ENCODE assay signal across 1 cellular context in the genomic region with DNA sequence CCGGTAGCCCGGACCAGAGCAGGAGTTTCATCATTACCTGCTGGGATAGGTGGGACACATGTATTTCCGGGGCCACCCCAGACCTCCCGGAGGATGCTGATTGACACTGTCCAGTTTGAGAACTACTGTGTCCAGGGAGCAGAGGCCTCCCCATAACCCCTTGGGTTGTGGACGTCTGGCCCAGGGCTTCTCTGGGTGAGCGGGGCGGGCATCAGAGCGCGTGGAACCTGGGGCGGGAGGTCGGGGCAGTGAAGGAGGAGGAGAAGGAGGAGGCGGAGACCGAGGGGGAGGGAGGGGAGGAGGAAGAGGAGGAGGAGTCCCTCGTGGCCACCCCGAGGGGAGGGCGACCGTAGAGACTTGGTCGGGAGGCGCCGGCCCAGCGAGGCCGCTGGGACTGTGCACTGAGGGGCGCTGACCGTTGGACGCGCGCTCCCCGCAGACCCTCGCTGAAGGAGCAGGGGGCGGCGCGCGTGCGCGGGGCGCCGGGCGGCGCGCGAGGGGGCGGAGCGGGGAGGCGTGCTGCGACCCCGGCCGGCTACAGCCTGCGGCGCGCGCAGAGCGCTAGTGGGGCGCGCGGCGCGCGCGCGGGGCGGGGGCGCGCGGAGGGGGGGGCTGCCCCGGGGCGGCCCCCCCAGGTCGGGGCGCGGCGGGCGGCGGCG.
A peak's percentile ranks its signal among the peaks of the same experiment; 100 is the strongest.
TF ChIP-seq lines count a peak whose summit lies in the region.

Gene GRK3 (plus strand): TSS at position 356 of the 659 bp plus-strand sequence. CDS start 366 bp downstream, outside the sequence.

TF ChIP-seq in K562, 482 proteins besides CTCF, POLR2A, EP300 and RAD21 (continued from another document and continues in another):
- TF ChIP-seq, protein P1, sequence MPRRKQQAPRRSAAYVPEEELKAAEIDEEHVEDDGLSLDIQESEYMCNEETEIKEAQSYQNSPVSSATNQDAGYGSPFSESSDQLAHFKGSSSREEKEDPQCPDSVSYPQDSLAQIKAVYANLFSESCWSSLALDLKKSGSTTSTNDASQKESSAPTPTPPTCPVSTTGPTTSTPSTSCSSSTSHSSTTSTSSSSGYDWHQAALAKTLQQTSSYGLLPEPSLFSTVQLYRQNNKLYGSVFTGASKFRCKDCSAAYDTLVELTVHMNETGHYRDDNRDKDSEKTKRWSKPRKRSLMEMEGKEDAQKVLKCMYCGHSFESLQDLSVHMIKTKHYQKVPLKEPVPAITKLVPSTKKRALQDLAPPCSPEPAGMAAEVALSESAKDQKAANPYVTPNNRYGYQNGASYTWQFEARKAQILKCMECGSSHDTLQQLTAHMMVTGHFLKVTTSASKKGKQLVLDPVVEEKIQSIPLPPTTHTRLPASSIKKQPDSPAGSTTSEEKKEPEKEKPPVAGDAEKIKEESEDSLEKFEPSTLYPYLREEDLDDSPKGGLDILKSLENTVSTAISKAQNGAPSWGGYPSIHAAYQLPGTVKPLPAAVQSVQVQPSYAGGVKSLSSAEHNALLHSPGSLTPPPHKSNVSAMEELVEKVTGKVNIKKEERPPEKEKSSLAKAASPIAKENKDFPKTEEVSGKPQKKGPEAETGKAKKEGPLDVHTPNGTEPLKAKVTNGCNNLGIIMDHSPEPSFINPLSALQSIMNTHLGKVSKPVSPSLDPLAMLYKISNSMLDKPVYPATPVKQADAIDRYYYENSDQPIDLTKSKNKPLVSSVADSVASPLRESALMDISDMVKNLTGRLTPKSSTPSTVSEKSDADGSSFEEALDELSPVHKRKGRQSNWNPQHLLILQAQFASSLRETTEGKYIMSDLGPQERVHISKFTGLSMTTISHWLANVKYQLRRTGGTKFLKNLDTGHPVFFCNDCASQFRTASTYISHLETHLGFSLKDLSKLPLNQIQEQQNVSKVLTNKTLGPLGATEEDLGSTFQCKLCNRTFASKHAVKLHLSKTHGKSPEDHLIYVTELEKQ (CRISPR knock-in tag; IDR thresholded peaks at IDR 0.05) = no peak
- TF ChIP-seq, protein P2, sequence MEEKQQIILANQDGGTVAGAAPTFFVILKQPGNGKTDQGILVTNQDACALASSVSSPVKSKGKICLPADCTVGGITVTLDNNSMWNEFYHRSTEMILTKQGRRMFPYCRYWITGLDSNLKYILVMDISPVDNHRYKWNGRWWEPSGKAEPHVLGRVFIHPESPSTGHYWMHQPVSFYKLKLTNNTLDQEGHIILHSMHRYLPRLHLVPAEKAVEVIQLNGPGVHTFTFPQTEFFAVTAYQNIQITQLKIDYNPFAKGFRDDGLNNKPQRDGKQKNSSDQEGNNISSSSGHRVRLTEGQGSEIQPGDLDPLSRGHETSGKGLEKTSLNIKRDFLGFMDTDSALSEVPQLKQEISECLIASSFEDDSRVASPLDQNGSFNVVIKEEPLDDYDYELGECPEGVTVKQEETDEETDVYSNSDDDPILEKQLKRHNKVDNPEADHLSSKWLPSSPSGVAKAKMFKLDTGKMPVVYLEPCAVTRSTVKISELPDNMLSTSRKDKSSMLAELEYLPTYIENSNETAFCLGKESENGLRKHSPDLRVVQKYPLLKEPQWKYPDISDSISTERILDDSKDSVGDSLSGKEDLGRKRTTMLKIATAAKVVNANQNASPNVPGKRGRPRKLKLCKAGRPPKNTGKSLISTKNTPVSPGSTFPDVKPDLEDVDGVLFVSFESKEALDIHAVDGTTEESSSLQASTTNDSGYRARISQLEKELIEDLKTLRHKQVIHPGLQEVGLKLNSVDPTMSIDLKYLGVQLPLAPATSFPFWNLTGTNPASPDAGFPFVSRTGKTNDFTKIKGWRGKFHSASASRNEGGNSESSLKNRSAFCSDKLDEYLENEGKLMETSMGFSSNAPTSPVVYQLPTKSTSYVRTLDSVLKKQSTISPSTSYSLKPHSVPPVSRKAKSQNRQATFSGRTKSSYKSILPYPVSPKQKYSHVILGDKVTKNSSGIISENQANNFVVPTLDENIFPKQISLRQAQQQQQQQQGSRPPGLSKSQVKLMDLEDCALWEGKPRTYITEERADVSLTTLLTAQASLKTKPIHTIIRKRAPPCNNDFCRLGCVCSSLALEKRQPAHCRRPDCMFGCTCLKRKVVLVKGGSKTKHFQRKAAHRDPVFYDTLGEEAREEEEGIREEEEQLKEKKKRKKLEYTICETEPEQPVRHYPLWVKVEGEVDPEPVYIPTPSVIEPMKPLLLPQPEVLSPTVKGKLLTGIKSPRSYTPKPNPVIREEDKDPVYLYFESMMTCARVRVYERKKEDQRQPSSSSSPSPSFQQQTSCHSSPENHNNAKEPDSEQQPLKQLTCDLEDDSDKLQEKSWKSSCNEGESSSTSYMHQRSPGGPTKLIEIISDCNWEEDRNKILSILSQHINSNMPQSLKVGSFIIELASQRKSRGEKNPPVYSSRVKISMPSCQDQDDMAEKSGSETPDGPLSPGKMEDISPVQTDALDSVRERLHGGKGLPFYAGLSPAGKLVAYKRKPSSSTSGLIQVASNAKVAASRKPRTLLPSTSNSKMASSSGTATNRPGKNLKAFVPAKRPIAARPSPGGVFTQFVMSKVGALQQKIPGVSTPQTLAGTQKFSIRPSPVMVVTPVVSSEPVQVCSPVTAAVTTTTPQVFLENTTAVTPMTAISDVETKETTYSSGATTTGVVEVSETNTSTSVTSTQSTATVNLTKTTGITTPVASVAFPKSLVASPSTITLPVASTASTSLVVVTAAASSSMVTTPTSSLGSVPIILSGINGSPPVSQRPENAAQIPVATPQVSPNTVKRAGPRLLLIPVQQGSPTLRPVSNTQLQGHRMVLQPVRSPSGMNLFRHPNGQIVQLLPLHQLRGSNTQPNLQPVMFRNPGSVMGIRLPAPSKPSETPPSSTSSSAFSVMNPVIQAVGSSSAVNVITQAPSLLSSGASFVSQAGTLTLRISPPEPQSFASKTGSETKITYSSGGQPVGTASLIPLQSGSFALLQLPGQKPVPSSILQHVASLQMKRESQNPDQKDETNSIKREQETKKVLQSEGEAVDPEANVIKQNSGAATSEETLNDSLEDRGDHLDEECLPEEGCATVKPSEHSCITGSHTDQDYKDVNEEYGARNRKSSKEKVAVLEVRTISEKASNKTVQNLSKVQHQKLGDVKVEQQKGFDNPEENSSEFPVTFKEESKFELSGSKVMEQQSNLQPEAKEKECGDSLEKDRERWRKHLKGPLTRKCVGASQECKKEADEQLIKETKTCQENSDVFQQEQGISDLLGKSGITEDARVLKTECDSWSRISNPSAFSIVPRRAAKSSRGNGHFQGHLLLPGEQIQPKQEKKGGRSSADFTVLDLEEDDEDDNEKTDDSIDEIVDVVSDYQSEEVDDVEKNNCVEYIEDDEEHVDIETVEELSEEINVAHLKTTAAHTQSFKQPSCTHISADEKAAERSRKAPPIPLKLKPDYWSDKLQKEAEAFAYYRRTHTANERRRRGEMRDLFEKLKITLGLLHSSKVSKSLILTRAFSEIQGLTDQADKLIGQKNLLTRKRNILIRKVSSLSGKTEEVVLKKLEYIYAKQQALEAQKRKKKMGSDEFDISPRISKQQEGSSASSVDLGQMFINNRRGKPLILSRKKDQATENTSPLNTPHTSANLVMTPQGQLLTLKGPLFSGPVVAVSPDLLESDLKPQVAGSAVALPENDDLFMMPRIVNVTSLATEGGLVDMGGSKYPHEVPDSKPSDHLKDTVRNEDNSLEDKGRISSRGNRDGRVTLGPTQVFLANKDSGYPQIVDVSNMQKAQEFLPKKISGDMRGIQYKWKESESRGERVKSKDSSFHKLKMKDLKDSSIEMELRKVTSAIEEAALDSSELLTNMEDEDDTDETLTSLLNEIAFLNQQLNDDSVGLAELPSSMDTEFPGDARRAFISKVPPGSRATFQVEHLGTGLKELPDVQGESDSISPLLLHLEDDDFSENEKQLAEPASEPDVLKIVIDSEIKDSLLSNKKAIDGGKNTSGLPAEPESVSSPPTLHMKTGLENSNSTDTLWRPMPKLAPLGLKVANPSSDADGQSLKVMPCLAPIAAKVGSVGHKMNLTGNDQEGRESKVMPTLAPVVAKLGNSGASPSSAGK (IDR thresholded peaks at IDR 0.05) = no peak
- TF ChIP-seq E2F6 (IDR thresholded peaks at IDR 0.05; ENCODE audit: borderline replicate concordance in 1 of 2, extremely low read depth in 1 of 2, insufficient read depth in 1 of 2, insufficient read length in 1 of 2, low read depth in 1 of 2, low read length in 1 of 2, poor library complexity in 1 of 2, severe bottlenecking in 1 of 2) (peak; percentile 35 to 37), ELF4 (CRISPR knock-in tag; IDR thresholded peaks at IDR 0.05) (peak; percentile 50; the same call in 1 of the 2 replicates), ZBTB12 (CRISPR knock-in tag; IDR thresholded peaks at IDR 0.05) (no peak), XRCC3 (IDR thresholded peaks at IDR 0.05) (no peak), ZSCAN29 (IDR thresholded peaks at IDR 0.05) (no peak), YY1 (IDR thresholded peaks at IDR 0.05; ENCODE audit: borderline replicate concordance in 1 of 3, control insufficient read depth in 1 of 3, extremely low read depth in 1 of 3, insufficient read depth in 3 of 3, insufficient read length in 1 of 3, insufficient replicate concordance in 2 of 3, low read depth in 1 of 3, low read length in 2 of 3) (peak in 1 of 3 experiments; percentile 29), SRSF7 (optimal IDR thresholded peaks at IDR 0.05; ENCODE audit: low read depth, low read length) (no peak), ZNF384 (IDR thresholded peaks at IDR 0.05; ENCODE audit: low read depth, low read length) (no peak), ZNF217 (CRISPR knock-in tag; IDR thresholded peaks at IDR 0.05) (no peak), GTF2E2 (tag; IDR thresholded peaks at IDR 0.05) (no peak), ZBTB7A (IDR thresholded peaks at IDR 0.05; ENCODE audit: borderline replicate concordance, control insufficient read depth, low read depth, low read length) (peak; percentile 70; the same call in 1 of the 2 replicates), NBN (IDR thresholded peaks at IDR 0.05; ENCODE audit: low read depth) (no peak), HEY1 (CRISPR knock-in tag; IDR thresholded peaks at IDR 0.05; ENCODE audit: borderline replicate concordance) (no peak), NCOA6 (IDR thresholded peaks at IDR 0.05) (no peak), RBM17 (IDR thresholded peaks at IDR 0.05; ENCODE audit: borderline replicate concordance, low read depth, low read length) (no peak), TRIM24 (IDR thresholded peaks at IDR 0.05) (no peak), HDAC1 (IDR thresholded peaks at IDR 0.05) (0 out of 4 replicates have a peak, but pooled peaks of 1 of the 2 experiments have one; percentile 15), CHCHD3 (CRISPR knock-in tag; IDR thresholded peaks at IDR 0.05) (no peak), ZNF561 (CRISPR knock-in tag; conservative IDR thresholded peaks at IDR 0.05) (no peak), RBFOX2 (IDR thresholded peaks at IDR 0.05; ENCODE audit: low read depth, low read length) (peak; percentile 73), MTF1 (CRISPR knock-in tag; IDR thresholded peaks at IDR 0.05; ENCODE audit: borderline replicate concordance) (no peak), ZZZ3 (IDR thresholded peaks at IDR 0.05) (no peak), KDM2B (CRISPR knock-in tag; IDR thresholded peaks at IDR 0.05) (no peak), ETS2 (tag; IDR thresholded peaks at IDR 0.05; ENCODE audit: borderline replicate concordance, poor library complexity, severe bottlenecking) (no peak), ETV1 (tag; conservative IDR thresholded peaks at IDR 0.05; ENCODE audit: low read depth) (no peak), WHSC1 (IDR thresholded peaks at IDR 0.05; ENCODE audit: low read length) (no peak), ZNF75A (CRISPR knock-in tag; IDR thresholded peaks at IDR 0.05) (no peak), SP1 (CRISPR knock-in tag; IDR thresholded peaks at IDR 0.05) (no peak), RNF2 (IDR thresholded peaks at IDR 0.05) (no peak), CHD2 (IDR thresholded peaks at IDR 0.05; ENCODE audit: low read depth, low read length) (no peak), ZNF347 (CRISPR knock-in tag; IDR thresholded peaks at IDR 0.05; ENCODE audit: low read depth) (no peak), SAFB (IDR thresholded peaks at IDR 0.05; ENCODE audit: borderline replicate concordance, low read depth, low read length) (no peak), CEBPG (CRISPR knock-in tag; IDR thresholded peaks at IDR 0.05) (no peak), CEBPG (tag; conservative IDR thresholded peaks at IDR 0.05 in 1 of 2, IDR thresholded peaks at IDR 0.05 in 1 of 2) (no peak), ELK1 (CRISPR knock-in tag; IDR thresholded peaks at IDR 0.05) (no peak), ZNF232 (CRISPR knock-in tag; IDR thresholded peaks at IDR 0.05) (no peak), DMBX1 (CRISPR knock-in tag; IDR thresholded peaks at IDR 0.05; ENCODE audit: borderline replicate concordance) (no peak), MLX (CRISPR knock-in tag; conservative IDR thresholded peaks at IDR 0.05) (no peak), GATAD2A (IDR thresholded peaks at IDR 0.05) (no peak)
